Comparison of ENCODE assay signal across 8 cellular contexts in genomic region chr19:19191920-19192882, GRCh38. TPM values are rescaled to one million over a fixed set of nuclear protein-coding genes. Genes with fewer than 3 reads are reported as not detected.
DNase-seq lines count a peak whose midpoint lies in the region; ATAC-seq and TF ChIP-seq lines count a peak whose summit lies in the region.

Gene BORCS8 (minus strand): TSS chr19:19192152. CDS start chr19:19192117, 35 bp downstream.
A gene with protein sequence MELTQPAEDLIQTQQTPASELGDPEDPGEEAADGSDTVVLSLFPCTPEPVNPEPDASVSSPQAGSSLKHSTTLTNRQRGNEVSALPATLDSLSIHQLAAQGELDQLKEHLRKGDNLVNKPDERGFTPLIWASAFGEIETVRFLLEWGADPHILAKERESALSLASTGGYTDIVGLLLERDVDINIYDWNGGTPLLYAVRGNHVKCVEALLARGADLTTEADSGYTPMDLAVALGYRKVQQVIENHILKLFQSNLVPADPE (plus strand): TSS chr19:19192258. CDS start chr19:19193947, 1,689 bp downstream.

- no peak within 1 kb of the TSS for H3K56ac ChIP-seq in H9 (ENCODE audit: insufficient read length, low read depth, low read length)

- DNase-seq in ELR (ENCODE audit: low read depth) (peak; percentile 100), H9 (peak; percentile 99), MG63 (peak; percentile 100), SHP77 treated with DMSO at 0.1 percent for 48 hours (lab: John Stamatoyannopoulos, UW) (peak; percentile 98), fibroblast of pulmonary artery (ENCODE audit: low read depth) (peak; percentile 99)
- DNase-seq in activated effector memory CD4-positive, alpha-beta T cell treated with anti-CD3 and anti-CD28 coated beads, Interleukin-2, amount 50 U/mL, for 16 hours = peak; percentile 99
- peak; percentile 99 for DNase-seq in natural killer cell treated with Interleukin-12 subunit alpha and Interleukin-12 subunit beta and Interleukin-15 and Interleukin-18, amount 100 ng/mL, for 72 hours (ENCODE audit: low spot score)
- DNase-seq in stimulated activated naive CD8-positive, alpha-beta T cell treated with anti-CD3 and anti-CD28 coated beads, Interleukin-15, Interleukin-2, amounts not matched to agents 100 U/mL and 50 U/mL, for 24 hours = peak; percentile 99

- H4K8ac ChIP-seq in H9 (replicated peaks; ENCODE audit: insufficient read length, low read depth, low read length) = no peak within 1 kb of the TSS

- H4K91ac ChIP-seq in H9 (ENCODE audit: insufficient read length, low read depth, low read length) = no peak within 1 kb of the TSS

- peak within 1 kb of the TSS; percentile 89 for H3K9ac ChIP-seq in H9 (ENCODE audit: extremely low read depth, insufficient read length, low read length)

- H3K36me3 Mint-ChIP-seq in H9 (ENCODE audit: insufficient read depth in 1 of 3, low read depth in 3 of 3) = peaks cover 2 to 20% (median 12%) of the 10 kb centered on the region in 3 experiments; a peak in 6 of 7 replicates
- H3K36me3 Mint-ChIP-seq in natural killer cell treated with Interleukin-12 subunit alpha and Interleukin-12 subunit beta and Interleukin-15 and Interleukin-18, amount 100 ng/mL, for 72 hours = no peaks in the 10 kb centered on the region

- no peak within 1 kb of the TSS for H2BK15ac ChIP-seq in H9 (ENCODE audit: low read depth, low read length)

- peak within 1 kb of the TSS; percentile 96 to 97 for H3K4me3 Mint-ChIP-seq in H9
- H3K4me3 Mint-ChIP-seq in natural killer cell treated with Interleukin-12 subunit alpha and Interleukin-12 subunit beta and Interleukin-15 and Interleukin-18, amount 100 ng/mL, for 72 hours = peak within 1 kb of the TSS; percentile 92

- H3K23me2 ChIP-seq in H9 (ENCODE audit: insufficient read length, low read depth, low read length, poor library complexity, severe bottlenecking) = peaks cover 3% of the 10 kb centered on the region

- H3K9me3 ChIP-seq in H9 (ENCODE audit: control insufficient read depth, low read depth, low read length) = no peaks in the 10 kb centered on the region
- H3K9me3 ChIP-seq in MG63 = no peaks in the 10 kb centered on the region

- no peaks in the 10 kb centered on the region for H4K20me1 ChIP-seq in H9 (ENCODE audit: control insufficient read depth, insufficient read depth, insufficient read length)

- peak within 1 kb of the TSS; percentile 1 for H2BK5ac ChIP-seq in H9 (ENCODE audit: insufficient read length, low read length)

- no peak within 1 kb of the TSS for H2BK20ac ChIP-seq in H9 (ENCODE audit: low read depth, low read length, poor library complexity, severe bottlenecking)

- H3K27me3 ChIP-seq in H9 (ENCODE audit: insufficient read depth, low read length) = no peaks in the 10 kb centered on the region
- no peaks in the 10 kb centered on the region for H3K27me3 ChIP-seq in MG63

- H3K27me3 Mint-ChIP-seq in H9 (ENCODE audit: low read depth) = no peaks in the 10 kb centered on the region
- H3K27me3 Mint-ChIP-seq in natural killer cell treated with Interleukin-12 subunit alpha and Interleukin-12 subunit beta and Interleukin-15 and Interleukin-18, amount 100 ng/mL, for 72 hours = no peaks in the 10 kb centered on the region

- H2AK5ac ChIP-seq in H9 (ENCODE audit: insufficient read length, low read length) = no peak within 1 kb of the TSS

- peaks cover 42% of the 10 kb centered on the region for H3K36me3 ChIP-seq in MG63

- no peaks in the 10 kb centered on the region for H3K4me1 ChIP-seq in H9 (ENCODE audit: insufficient read depth, low read length)

- peak within 1 kb of the TSS; percentile 95 to 97 (median 97) for H3K27ac Mint-ChIP-seq in H9
- peak within 1 kb of the TSS; percentile 97 to 99 for H3K27ac Mint-ChIP-seq in natural killer cell treated with Interleukin-12 subunit alpha and Interleukin-12 subunit beta and Interleukin-15 and Interleukin-18, amount 100 ng/mL, for 72 hours

- peak within 1 kb of the TSS; percentile 65 for H2BK120ac ChIP-seq in H9 (ENCODE audit: low read depth, low read length, poor library complexity, severe bottlenecking)

- no peak within 1 kb of the TSS for H3K23ac ChIP-seq in H9 (ENCODE audit: insufficient read length, low read depth, low read length)

- TF ChIP-seq CTCF in H9 (conservative IDR thresholded peaks at IDR 0.05) = no peak
- no peak for TF ChIP-seq CTCF in fibroblast of pulmonary artery (IDR thresholded peaks at IDR 0.05; ENCODE audit: low read length, missing control alignments)

- H3K4ac ChIP-seq in H9 (ENCODE audit: low read depth, low read length) = no peak within 1 kb of the TSS

- no peak within 1 kb of the TSS for H2BK12ac ChIP-seq in H9 (ENCODE audit: insufficient read length, low read depth, low read length)

- peak within 1 kb of the TSS; percentile 17 for H2AFZ ChIP-seq in H9 (ENCODE audit: low read length)

- peak within 1 kb of the TSS; percentile 61 for H3K18ac ChIP-seq in H9 (ENCODE audit: insufficient read length, low read depth, low read length)

- peaks cover 4% of the 10 kb centered on the region for H3K79me1 ChIP-seq in H9 (ENCODE audit: insufficient read depth, low read depth, low read length, poor library complexity, severe bottlenecking)

- no peak within 1 kb of the TSS for H4K5ac ChIP-seq in H9 (ENCODE audit: insufficient read length, low read depth, low read length)

- H3K4me3 ChIP-seq in MG63 (peak within 1 kb of the TSS; percentile 90), fibroblast of pulmonary artery (replicated peaks; ENCODE audit: low read depth, low read length) (peak within 1 kb of the TSS; percentile 99)

- peak; percentile 95 to 96 for ATAC-seq in natural killer cell treated with Interleukin-12 subunit alpha and Interleukin-12 subunit beta and Interleukin-15 and Interleukin-18, amount 100 ng/mL, for 72 hours
- peak; percentile 91 for ATAC-seq in stimulated activated naive CD8-positive, alpha-beta T cell treated with anti-CD3 and anti-CD28 coated beads, Interleukin-15, Interleukin-2, amounts not matched to agents 100 U/mL and 50 U/mL, for 24 hours

- H3K9me3 Mint-ChIP-seq in H9 = no peaks in the 10 kb centered on the region
- no peaks in the 10 kb centered on the region for H3K9me3 Mint-ChIP-seq in natural killer cell treated with Interleukin-12 subunit alpha and Interleukin-12 subunit beta and Interleukin-15 and Interleukin-18, amount 100 ng/mL, for 72 hours

- no peak within 1 kb of the TSS for H3T11ph ChIP-seq in H9 (ENCODE audit: low read length)

- H3K27ac ChIP-seq in H9 (ENCODE audit: insufficient read length, low read depth, low read length) = peak within 1 kb of the TSS; percentile 21

- H3K79me2 ChIP-seq in H9 (ENCODE audit: insufficient read depth, low read length) = no peaks in the 10 kb centered on the region; the same call in 1 of the 2 replicates

- H3K4me1 Mint-ChIP-seq in H9 = peaks cover 0 to 16% of the 10 kb centered on the region in 2 experiments; a peak in 2 of 4 replicates
- peaks cover 23 to 24% of the 10 kb centered on the region in 2 donors for H3K4me1 Mint-ChIP-seq in natural killer cell treated with Interleukin-12 subunit alpha and Interleukin-12 subunit beta and Interleukin-15 and Interleukin-18, amount 100 ng/mL, for 72 hours (ENCODE audit: low read depth in 2 of 2)

- H3K14ac ChIP-seq in H9 (ENCODE audit: insufficient read depth, low read length) = 0 out of 2 replicates have a peak within 1 kb of the TSS, but pooled peaks have one; percentile 51

- H3K4me2 ChIP-seq in H9 (ENCODE audit: insufficient read depth, insufficient read length, low read length) = peak within 1 kb of the TSS; percentile 79

- WGBS in H9 (ENCODE audit: extremely low coverage, insufficient read length, low lambda C conversion rate) = no CpG with 5 or more reads among the region's 66 CpGs

RNA-seq across cellular contexts. Expression of gene BORCS8, which starts in this region (rescaled TPM):
- 20.4 and 21.7 TPM in 2 replicates for total RNA-seq in H9 (2021)
- total RNA-seq in MG63 (2014; rRNA removed; shearing (Covaris generic); ENCODE audit: low replicate concordance) = 16.5 and 37.4 TPM in 2 replicates
- total RNA-seq in natural killer cell treated with Interleukin-12 subunit alpha and Interleukin-12 subunit beta and Interleukin-15 and Interleukin-18, amount 100 ng/mL, for 72 hours = 10 to 100 TPM; 47.2 to 64.5 TPM

RNA-seq across cellular contexts. Expression of the second gene that starts in this region (rescaled TPM):
- total RNA-seq in H9 (2021) = 78.9 and 81.8 TPM in 2 replicates
- total RNA-seq in MG63 (2014; rRNA removed; shearing (Covaris generic); ENCODE audit: low replicate concordance) = 64.9 and 144 TPM in 2 replicates
- total RNA-seq in natural killer cell treated with Interleukin-12 subunit alpha and Interleukin-12 subunit beta and Interleukin-15 and Interleukin-18, amount 100 ng/mL, for 72 hours = 100 to 1,000 TPM in 1 of 2 donors, 10 to 100 TPM in 1; 45.2 to 107 TPM

Comparison
In these comparisons a context has a peak if more than half of its experiments do, and no peak if none do; other contexts are left out.
1. Peak in every context shown above with its lines: DNase-seq, ATAC-seq, H3K4me3 ChIP-seq and H3K27ac ChIP-seq.